ENCODE assay signal across 29 cellular contexts in genomic region chr12:93003540-93004239, GRCh38.
DNase-seq lines count a peak whose midpoint lies in the region; FAIRE-seq and TF ChIP-seq lines count a peak whose summit lies in the region.
"Had no signal": no experiment of that assay in that cellular context is flagged by ENCODE, and none has a peak within 500 bp of the region (broad histone marks: within the 10 kb centered on the region; RNA-seq: fewer than 3 reads in every experiment).

No MANE protein-coding gene starts in this region.

- WGBS in mesendoderm (ENCODE audit: extremely low coverage, insufficient coverage, low lambda C conversion rate), result no CpG with 5 or more reads among the region's 9 CpGs
- WGBS in stomach, 5 donors, result 76 to 79% (median 77%) methylated on average over 9 of the region's 9 CpGs

- no peaks in the 10 kb centered on the region for H4K20me1 ChIP-seq in endothelial cell of umbilical vein (replicated peaks; ENCODE audit: control insufficient read depth, extremely low read depth, insufficient read depth, low read length)

- H3K9ac ChIP-seq in endothelial cell of umbilical vein (replicated peaks; ENCODE audit: extremely low read depth, insufficient read depth, low read length) (no peak overlapping the region), mesendoderm (ENCODE audit: low read length) (no peak overlapping the region)
- H3K9ac ChIP-seq: GM23248, SK-N-SH had no signal

- peak overlapping the region; percentile 95 for H3K27ac ChIP-seq in endothelial cell of umbilical vein (ENCODE audit: insufficient read depth, low read depth, low read length)
- H3K27ac ChIP-seq in mesendoderm (ENCODE audit: low read depth, low read length), result no peak overlapping the region
- no peak overlapping the region for H3K27ac ChIP-seq in stomach
- H3K27ac ChIP-seq: 22Rv1, prostate gland, RWPE1 had no signal

- no peaks in the 10 kb centered on the region for H3K79me1 ChIP-seq in mesendoderm (ENCODE audit: low read length)

- H3K9me3 ChIP-seq in endothelial cell of umbilical vein (replicated peaks; ENCODE audit: control insufficient read depth, insufficient read depth, low read length) (no peaks in the 10 kb centered on the region), stomach (no peaks in the 10 kb centered on the region)
- H3K9me3 ChIP-seq: prostate gland, SK-N-SH had no signal

- H2BK120ac ChIP-seq in mesendoderm (ENCODE audit: low read depth, low read length), result no peak overlapping the region

- H3K36me3 ChIP-seq in endothelial cell of umbilical vein (ENCODE audit: control insufficient read depth in 2 of 2, extremely low read depth in 1 of 2, insufficient read depth in 2 of 2, low read length in 2 of 2) (no peaks in the 10 kb centered on the region), mesendoderm (ENCODE audit: control insufficient read depth, insufficient read depth, low read length) (no peaks in the 10 kb centered on the region), stomach (no peaks in the 10 kb centered on the region)
- H3K36me3 ChIP-seq: prostate gland had no signal

- no peak overlapping the region for H3K4me3 ChIP-seq in endothelial cell of umbilical vein (replicated peaks in 1 of 3; ENCODE audit: insufficient read depth in 1 of 3, low read depth in 1 of 3, low read length in 3 of 3)
- H3K4me3 ChIP-seq in mesendoderm (ENCODE audit: low read length), result no peak overlapping the region
- H3K4me3 ChIP-seq in stomach, result no peak overlapping the region
- H3K4me3 ChIP-seq: GM23248, lung, prostate gland had no signal

- H2BK15ac ChIP-seq in mesendoderm (replicated peaks; ENCODE audit: low read depth), result no peak overlapping the region

- no peak overlapping the region for H3K56ac ChIP-seq in mesendoderm (ENCODE audit: low read length)

- no peak overlapping the region for H2BK5ac ChIP-seq in mesendoderm (ENCODE audit: low read length)

- peak overlapping the region; percentile 67 for H4K8ac ChIP-seq in mesendoderm (ENCODE audit: low read depth, low read length)

- no peak overlapping the region for H2AFZ ChIP-seq in endothelial cell of umbilical vein (ENCODE audit: low read depth, low read length)
- H2AFZ ChIP-seq: GM23248 had no signal

- TF ChIP-seq EP300 in stomach (IDR thresholded peaks at IDR 0.05), result no peak

- TF ChIP-seq CTCF in endothelial cell of umbilical vein (IDR thresholded peaks at IDR 0.05; ENCODE audit: extremely low read depth in 1 of 2, insufficient read depth in 1 of 2, low read depth in 1 of 2, low read length in 2 of 2), result no peak
- no peak for TF ChIP-seq CTCF in stomach (IDR thresholded peaks at IDR 0.05)

- no peaks in the 10 kb centered on the region for H3K9me1 ChIP-seq in endothelial cell of umbilical vein (replicated peaks; ENCODE audit: control insufficient read depth, extremely low read depth, insufficient read depth, low read length)

- TF ChIP-seq POLR2A in endothelial cell of umbilical vein (IDR thresholded peaks at IDR 0.05; ENCODE audit: low read depth, low read length) (no peak), stomach (IDR thresholded peaks at IDR 0.05) (no peak)

- no peak overlapping the region for H3K4me2 ChIP-seq in endothelial cell of umbilical vein (ENCODE audit: insufficient read depth, low read length)
- no peak overlapping the region for H3K4me2 ChIP-seq in mesendoderm (ENCODE audit: low read length)
- H3K4me2 ChIP-seq: SK-N-SH had no signal

- no TSS peak for BruUV-seq in endothelial cell of umbilical vein (replicated peaks; lab: Mats Ljungman, UMichigan)

- no peak overlapping the region for H3K18ac ChIP-seq in mesendoderm (ENCODE audit: low read length)

- H3K4ac ChIP-seq in mesendoderm (ENCODE audit: low read depth, low read length), result no peak overlapping the region

- CTCF ChIA-PET in endothelial cell of umbilical vein (lab: Charles Lee), result interaction anchor here (0.6 to 3.5 kb wide), 12 partner anchors 8 to 416 kb away, joined by 3 to 19 read pairs (median 3); no protein-coding TSS in a partner anchor

- no peaks in the 10 kb centered on the region for H3K79me2 ChIP-seq in endothelial cell of umbilical vein (ENCODE audit: control insufficient read depth, insufficient read depth, low read length)
- H3K79me2 ChIP-seq in mesendoderm (ENCODE audit: control insufficient read depth, insufficient read depth, low read length), result no peaks in the 10 kb centered on the region

- H3K23ac ChIP-seq in mesendoderm (ENCODE audit: low read length), result no peak overlapping the region

- DNase-seq in NCI-H1417 (lab: John Stamatoyannopoulos, UW) (peak in 2 of 3 experiments; percentile 45 to 78), NCI-H1417 treated with DMSO at 0.1 percent for 48 hours (lab: John Stamatoyannopoulos, UW) (no peak), endothelial cell of umbilical vein (ENCODE audit: low read depth, low spot score) (no peak), mesendoderm (no peak), NCI-H526 treated with DMSO at 0.1 percent for 48 hours (lab: John Stamatoyannopoulos, UW) (no peak), stomach (no peak), ACHN (no peak)
- DNase-seq in stimulated activated CD4-positive, alpha-beta T cell treated with anti-CD3 and anti-CD28 coated beads, Interleukin-15, amount 100 ng/mL, for 24 hours, result no peak
- DNase-seq: activated CD4-positive, alpha-beta memory T cell treated with anti-CD3 and anti-CD28 coated beads, Interleukin-2, amount 10 ng/mL, durations not matched to agents 7 days and 5 days; activated CD4-positive, CD25-positive, alpha-beta regulatory T cell treated with anti-CD3 and anti-CD28 coated beads, Interleukin-2, amount 50 U/mL, for 72 hours; activated CD8-positive, alpha-beta memory T cell treated with anti-CD3 and anti-CD28 coated beads, Interleukin-2, amount 50 U/mL, for 48 hours; caudate nucleus; dermis blood vessel endothelial cell; GM23248; head of caudate nucleus; NCI-H187; NCI-H226; NCI-H774; SK-N-SH; stimulated activated naive CD4-positive, alpha-beta T cell; T-helper 17 cell had no signal

- intact Hi-C loops in endothelial cell of umbilical vein (cut with micrococcal nuclease), result loop anchor here (5.0 kb wide), 1 partner anchor 374 kb away; the partner anchor contains the start of gene NUDT4
- intact Hi-C loops in stomach (cut with DNase I; ENCODE audit: low total_unique reads), result no loop called here

- in situ Hi-C loops in ACHN (cut with HindIII; ENCODE audit: low pct_ligation_motif_present, low pct_unique_long_range_greater_than_20kb, low sequenced_read_pairs), result loop anchor here (25.0 kb wide), 1 partner anchor 384 kb away; the partner anchor contains the start of gene NUDT4

- dilution Hi-C loops in endothelial cell of umbilical vein (cut with MboI; ENCODE audit: extremely low pct_ligation_motif_present, low sequenced_read_pairs), result loop anchor here (25.0 kb wide), 1 partner anchor 384 kb away; the partner anchor contains the start of gene NUDT4

- H2AK5ac ChIP-seq in mesendoderm (ENCODE audit: low read length), result no peak overlapping the region

- FAIRE-seq in endothelial cell of umbilical vein (lab: Jason Lieb, UNC), result no peak
- FAIRE-seq: astrocyte, endometrium, GM12891, urothelium cell line had no signal

- H3K27me3 ChIP-seq in endothelial cell of umbilical vein (ENCODE audit: control insufficient read depth in 2 of 2, insufficient read depth in 2 of 2, low read length in 2 of 2) (no peaks in the 10 kb centered on the region), mesendoderm (ENCODE audit: insufficient read depth, low read length, poor library complexity) (no peaks in the 10 kb centered on the region), stomach (no peaks in the 10 kb centered on the region)

- H4K5ac ChIP-seq in mesendoderm (ENCODE audit: low read length), result no peak overlapping the region

- H3K4me1 ChIP-seq in endothelial cell of umbilical vein (ENCODE audit: control insufficient read depth, extremely low read depth, insufficient read depth, low read length), result peaks cover 32% of the 10 kb centered on the region
- H3K4me1 ChIP-seq in mesendoderm (ENCODE audit: control insufficient read depth, low read depth, low read length), result peaks cover 5% of the 10 kb centered on the region
- peaks cover 0 to 20% (median 15%) of the 10 kb centered on the region in 4 donors for H3K4me1 ChIP-seq in stomach
- H3K4me1 ChIP-seq: prostate gland had no signal

- POLR2A ChIA-PET in endothelial cell of umbilical vein (lab: Charles Lee), result no interaction called here

TF ChIP-seq in endothelial cell of umbilical vein, 7 proteins besides CTCF, POLR2A, EP300 and RAD21:
- TF ChIP-seq JUN (IDR thresholded peaks at IDR 0.05; ENCODE audit: borderline replicate concordance, insufficient read depth, insufficient read length, low read depth) (no peak), FOS (IDR thresholded peaks at IDR 0.05; ENCODE audit: borderline replicate concordance, insufficient read depth, low read length) (no peak), GATA2 (IDR thresholded peaks at IDR 0.05; ENCODE audit: insufficient read depth, insufficient read length, low read depth, low read length) (no peak), POLR2AphosphoS5 (IDR thresholded peaks at IDR 0.05; ENCODE audit: insufficient read depth, low read depth, low read length) (no peak)

Comparison
In these comparisons a context has a peak if more than half of its experiments do, and no peak if none do; other contexts are left out.
1. DNase-seq: peak in NCI-H1417 (2 of 3); none in NCI-H1417 treated with DMSO at 0.1 percent for 48 hours (single experiment), endothelial cell of umbilical vein (single experiment), mesendoderm (single experiment), stimulated activated CD4-positive, alpha-beta T cell treated with anti-CD3 and anti-CD28 coated beads, Interleukin-15, amount 100 ng/mL, for 24 hours (single experiment), NCI-H526 treated with DMSO at 0.1 percent for 48 hours (single experiment), stomach (single experiment) and ACHN (single experiment).